ENCODE assay signal across 2 cellular contexts in the genomic region with DNA sequence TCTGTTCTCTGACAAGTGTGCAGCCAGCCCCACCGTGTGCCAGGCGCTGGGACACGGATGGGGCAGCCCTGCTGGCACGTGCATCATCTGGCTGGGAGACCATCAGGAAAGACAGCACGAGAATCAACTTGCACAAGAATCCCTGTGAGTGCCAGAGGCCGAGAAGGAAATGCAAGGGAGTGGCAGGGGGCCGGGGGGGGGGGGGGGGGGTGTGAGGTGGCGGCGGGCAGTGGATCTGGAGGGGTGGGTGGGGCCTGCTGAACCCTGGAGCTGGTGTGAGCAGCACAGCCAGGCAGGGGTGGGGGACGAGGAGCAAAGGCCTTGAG.
A peak's percentile ranks its signal among the peaks of the same experiment; 100 is the strongest.
TF ChIP-seq lines count a peak whose summit lies in the region.

No MANE protein-coding gene starts in this region.

TF ChIP-seq in SK-N-SH, 30 proteins besides CTCF, POLR2A, EP300 and RAD21:
- TF ChIP-seq, protein P1, sequence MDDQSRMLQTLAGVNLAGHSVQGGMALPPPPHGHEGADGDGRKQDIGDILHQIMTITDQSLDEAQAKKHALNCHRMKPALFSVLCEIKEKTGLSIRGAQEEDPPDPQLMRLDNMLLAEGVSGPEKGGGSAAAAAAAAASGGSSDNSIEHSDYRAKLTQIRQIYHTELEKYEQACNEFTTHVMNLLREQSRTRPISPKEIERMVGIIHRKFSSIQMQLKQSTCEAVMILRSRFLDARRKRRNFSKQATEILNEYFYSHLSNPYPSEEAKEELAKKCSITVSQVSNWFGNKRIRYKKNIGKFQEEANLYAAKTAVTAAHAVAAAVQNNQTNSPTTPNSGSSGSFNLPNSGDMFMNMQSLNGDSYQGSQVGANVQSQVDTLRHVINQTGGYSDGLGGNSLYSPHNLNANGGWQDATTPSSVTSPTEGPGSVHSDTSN (IDR thresholded peaks at IDR 0.05): no peak
- TF ChIP-seq MEF2A (IDR thresholded peaks at IDR 0.05; ENCODE audit: borderline replicate concordance, low read depth) (no peak), MXI1 (IDR thresholded peaks at IDR 0.05; ENCODE audit: low read depth, low read length) (0 out of 2 replicates have a peak, but pooled peaks have one; percentile 25)

TF ChIP-seq in SK-N-SH treated with all-trans-retinoic acid at 6 μM for 48 hours, 23 proteins besides CTCF, POLR2A, EP300 and RAD21 (continued from another document):
- TF ChIP-seq, protein P2, sequence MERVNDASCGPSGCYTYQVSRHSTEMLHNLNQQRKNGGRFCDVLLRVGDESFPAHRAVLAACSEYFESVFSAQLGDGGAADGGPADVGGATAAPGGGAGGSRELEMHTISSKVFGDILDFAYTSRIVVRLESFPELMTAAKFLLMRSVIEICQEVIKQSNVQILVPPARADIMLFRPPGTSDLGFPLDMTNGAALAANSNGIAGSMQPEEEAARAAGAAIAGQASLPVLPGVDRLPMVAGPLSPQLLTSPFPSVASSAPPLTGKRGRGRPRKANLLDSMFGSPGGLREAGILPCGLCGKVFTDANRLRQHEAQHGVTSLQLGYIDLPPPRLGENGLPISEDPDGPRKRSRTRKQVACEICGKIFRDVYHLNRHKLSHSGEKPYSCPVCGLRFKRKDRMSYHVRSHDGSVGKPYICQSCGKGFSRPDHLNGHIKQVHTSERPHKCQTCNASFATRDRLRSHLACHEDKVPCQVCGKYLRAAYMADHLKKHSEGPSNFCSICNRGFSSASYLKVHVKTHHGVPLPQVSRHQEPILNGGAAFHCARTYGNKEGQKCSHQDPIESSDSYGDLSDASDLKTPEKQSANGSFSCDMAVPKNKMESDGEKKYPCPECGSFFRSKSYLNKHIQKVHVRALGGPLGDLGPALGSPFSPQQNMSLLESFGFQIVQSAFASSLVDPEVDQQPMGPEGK (CRISPR knock-in tag; IDR thresholded peaks at IDR 0.05; ENCODE audit: borderline replicate concordance): no peak
- TF ChIP-seq ESRRG (CRISPR knock-in tag; IDR thresholded peaks at IDR 0.05): no peak
- no peak for TF ChIP-seq ZNF8 (CRISPR knock-in tag; IDR thresholded peaks at IDR 0.05)
- no peak for TF ChIP-seq ISL1 (CRISPR knock-in tag; IDR thresholded peaks at IDR 0.05)
- TF ChIP-seq, protein P3, sequence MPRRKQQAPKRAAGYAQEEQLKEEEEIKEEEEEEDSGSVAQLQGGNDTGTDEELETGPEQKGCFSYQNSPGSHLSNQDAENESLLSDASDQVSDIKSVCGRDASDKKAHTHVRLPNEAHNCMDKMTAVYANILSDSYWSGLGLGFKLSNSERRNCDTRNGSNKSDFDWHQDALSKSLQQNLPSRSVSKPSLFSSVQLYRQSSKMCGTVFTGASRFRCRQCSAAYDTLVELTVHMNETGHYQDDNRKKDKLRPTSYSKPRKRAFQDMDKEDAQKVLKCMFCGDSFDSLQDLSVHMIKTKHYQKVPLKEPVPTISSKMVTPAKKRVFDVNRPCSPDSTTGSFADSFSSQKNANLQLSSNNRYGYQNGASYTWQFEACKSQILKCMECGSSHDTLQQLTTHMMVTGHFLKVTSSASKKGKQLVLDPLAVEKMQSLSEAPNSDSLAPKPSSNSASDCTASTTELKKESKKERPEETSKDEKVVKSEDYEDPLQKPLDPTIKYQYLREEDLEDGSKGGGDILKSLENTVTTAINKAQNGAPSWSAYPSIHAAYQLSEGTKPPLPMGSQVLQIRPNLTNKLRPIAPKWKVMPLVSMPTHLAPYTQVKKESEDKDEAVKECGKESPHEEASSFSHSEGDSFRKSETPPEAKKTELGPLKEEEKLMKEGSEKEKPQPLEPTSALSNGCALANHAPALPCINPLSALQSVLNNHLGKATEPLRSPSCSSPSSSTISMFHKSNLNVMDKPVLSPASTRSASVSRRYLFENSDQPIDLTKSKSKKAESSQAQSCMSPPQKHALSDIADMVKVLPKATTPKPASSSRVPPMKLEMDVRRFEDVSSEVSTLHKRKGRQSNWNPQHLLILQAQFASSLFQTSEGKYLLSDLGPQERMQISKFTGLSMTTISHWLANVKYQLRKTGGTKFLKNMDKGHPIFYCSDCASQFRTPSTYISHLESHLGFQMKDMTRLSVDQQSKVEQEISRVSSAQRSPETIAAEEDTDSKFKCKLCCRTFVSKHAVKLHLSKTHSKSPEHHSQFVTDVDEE (CRISPR knock-in tag; IDR thresholded peaks at IDR 0.05): no peak
- no peak for TF ChIP-seq ZC3H10 (CRISPR knock-in tag; IDR thresholded peaks at IDR 0.05)
- no peak for TF ChIP-seq ZNF565 (CRISPR knock-in tag; conservative IDR thresholded peaks at IDR 0.05; ENCODE audit: low read depth)
- TF ChIP-seq GLIS3 (CRISPR knock-in tag; IDR thresholded peaks at IDR 0.05): no peak
- TF ChIP-seq, protein P4, sequence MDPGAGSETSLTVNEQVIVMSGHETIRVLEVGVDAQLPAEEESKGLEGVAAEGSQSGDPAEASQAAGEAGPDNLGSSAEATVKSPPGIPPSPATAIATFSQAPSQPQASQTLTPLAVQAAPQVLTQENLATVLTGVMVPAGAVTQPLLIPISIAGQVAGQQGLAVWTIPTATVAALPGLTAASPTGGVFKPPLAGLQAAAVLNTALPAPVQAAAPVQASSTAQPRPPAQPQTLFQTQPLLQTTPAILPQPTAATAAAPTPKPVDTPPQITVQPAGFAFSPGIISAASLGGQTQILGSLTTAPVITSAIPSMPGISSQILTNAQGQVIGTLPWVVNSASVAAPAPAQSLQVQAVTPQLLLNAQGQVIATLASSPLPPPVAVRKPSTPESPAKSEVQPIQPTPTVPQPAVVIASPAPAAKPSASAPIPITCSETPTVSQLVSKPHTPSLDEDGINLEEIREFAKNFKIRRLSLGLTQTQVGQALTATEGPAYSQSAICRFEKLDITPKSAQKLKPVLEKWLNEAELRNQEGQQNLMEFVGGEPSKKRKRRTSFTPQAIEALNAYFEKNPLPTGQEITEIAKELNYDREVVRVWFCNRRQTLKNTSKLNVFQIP (CRISPR knock-in tag; IDR thresholded peaks at IDR 0.05; ENCODE audit: borderline replicate concordance, low read depth): no peak
- TF ChIP-seq ZFP3 (CRISPR knock-in tag; IDR thresholded peaks at IDR 0.05): no peak
